ENCODE assay signal across 11 cellular contexts in the genomic region with DNA sequence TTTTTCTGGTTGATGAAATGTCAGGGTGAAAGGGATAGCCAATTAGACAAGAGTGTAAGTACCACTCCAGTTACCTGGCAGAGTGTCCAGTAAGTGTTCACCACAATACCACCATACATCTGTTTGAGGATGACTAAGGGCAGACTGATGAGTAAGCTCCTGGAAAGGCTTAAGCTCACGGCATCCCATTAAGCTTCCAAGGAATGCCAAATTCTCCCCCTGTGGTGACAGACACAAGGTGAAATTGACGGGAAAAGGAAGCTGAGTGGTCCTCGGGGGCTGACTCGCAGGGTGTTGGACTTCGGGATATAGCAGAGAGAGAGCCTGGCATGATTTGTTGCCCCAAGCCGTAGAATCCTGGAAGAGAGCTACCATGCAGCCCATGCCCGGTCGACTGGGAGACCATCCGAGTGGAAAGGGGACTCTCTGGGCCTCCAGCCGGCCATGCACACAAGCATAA. TPM values are rescaled to one million over a fixed set of nuclear protein-coding genes. Genes with fewer than 3 reads are reported as not detected.
DNase-seq lines count a peak whose midpoint lies in the region; ATAC-seq, FAIRE-seq and TF ChIP-seq lines count a peak whose summit lies in the region.
"Had no signal": no experiment of that assay in that cellular context is flagged by ENCODE, and none has a peak within 500 bp of the region (broad histone marks: within the 10 kb centered on the region; RNA-seq: fewer than 3 reads in every experiment).

No MANE protein-coding gene starts in this region.

- peaks cover 15% of the 10 kb centered on the region for H3F3A ChIP-seq in SK-N-SH (replicated peaks; ENCODE audit: insufficient read depth)

- no peaks in the 10 kb centered on the region for H4K20me1 ChIP-seq in SK-N-SH (ENCODE audit: insufficient read depth)

- H2AFZ ChIP-seq in SK-N-SH (ENCODE audit: low read depth), result no peak overlapping the region

- no peaks in the 10 kb centered on the region for H3K79me2 ChIP-seq in SK-N-SH (ENCODE audit: insufficient read depth)

- in situ Hi-C loops in GM13977 (cut with MboI; ENCODE audit: low pct_unique_long_range_greater_than_20kb, low sequenced_read_pairs, unreplicated experiment), result no loop called here

- DNase-seq in A549 (ENCODE audit: low read depth in 1 of 2, low spot score in 1 of 2) (peak; percentile 39 to 82), HPDE6-E6E7 (ENCODE audit: extremely low spot score) (peak; percentile 29), SK-N-SH (no peak), fibroblast of villous mesenchyme (ENCODE audit: low read depth) (peak; percentile 62), H7 (no peak), GM13977 (ENCODE audit: low spot score) (no peak), sigmoid colon (no peak)
- DNase-seq: BE2C, NCI-H1048 had no signal

- H3K36me3 ChIP-seq in SK-N-SH (replicated peaks in 1 of 2; ENCODE audit: control insufficient read depth in 1 of 2, insufficient read depth in 2 of 2, low read length in 1 of 2), result no peaks in the 10 kb centered on the region
- H3K36me3 ChIP-seq in H7 (replicated peaks; ENCODE audit: control insufficient read depth, insufficient read depth, low read length), result no peaks in the 10 kb centered on the region
- no peaks in the 10 kb centered on the region for H3K36me3 ChIP-seq in sigmoid colon
- H3K36me3 ChIP-seq: BE2C had no signal

- FAIRE-seq in A549 (lab: Jason Lieb, UNC), result no peak

- intact Hi-C loops in sigmoid colon (cut with DNase I), result no loop called here

- 35% methylated on average over 10 of the region's 10 CpGs for WGBS in A549 (ENCODE audit: missing lambda C conversion rate)
- WGBS in SK-N-SH (ENCODE audit: low lambda C conversion rate), result 17% methylated on average over 6 of the region's 10 CpGs
- WGBS in sigmoid colon, 2 donors, result 96 to 97% methylated on average over 10 of the region's 10 CpGs

- TF ChIP-seq CTCF in A549 (IDR thresholded peaks at IDR 0.05) (no peak), SK-N-SH (IDR thresholded peaks at IDR 0.05) (no peak; the same call in 1 of the 2 replicates), fibroblast of villous mesenchyme (IDR thresholded peaks at IDR 0.05; ENCODE audit: insufficient read depth, low read depth, low read length) (no peak), GM13977 (IDR thresholded peaks at IDR 0.05; ENCODE audit: extremely low read depth, insufficient read depth, missing control alignments) (no peak), sigmoid colon (IDR thresholded peaks at IDR 0.05) (no peak)

- POLR2A ChIA-PET in A549 (lab: Yijun Ruan, JAX), result interaction anchor here (0.9 to 1.6 kb wide), 2 partner anchors 13 to 83 kb away, joined by 3 to 15 read pairs; partner anchors contain the start of gene FAM200B
- POLR2A ChIA-PET in SK-N-SH (lab: Yijun Ruan, JAX), result no interaction called here

- TF ChIP-seq POLR2A in A549 (IDR thresholded peaks at IDR 0.05; ENCODE audit: low read length) (no peak), sigmoid colon (IDR thresholded peaks at IDR 0.05) (no peak)

- CTCF ChIA-PET in A549 (lab: Yijun Ruan, JAX), result interaction anchor here (0.6 to 1.7 kb wide), 6 partner anchors 11 to 524 kb away, joined by 3 to 4 read pairs (median 3); partner anchors contain the start of genes FAM200B and FBXL5
- CTCF ChIA-PET in SK-N-SH (lab: Yijun Ruan, JAX), result interaction anchor here (1.5 kb wide), 1 partner anchor 216 kb away, joined by 4 read pairs; no protein-coding TSS in a partner anchor

- no peaks in the 10 kb centered on the region for H3K27me3 ChIP-seq in SK-N-SH (ENCODE audit: insufficient read depth)
- H3K27me3 ChIP-seq in H7 (ENCODE audit: control insufficient read depth, insufficient read depth, low read length), result no peaks in the 10 kb centered on the region
- H3K27me3 ChIP-seq in sigmoid colon, result no peaks in the 10 kb centered on the region
- H3K27me3 ChIP-seq: BE2C had no signal

- TF ChIP-seq RAD21 in A549 (conservative IDR thresholded peaks at IDR 0.05 in 1 of 2, IDR thresholded peaks at IDR 0.05 in 1 of 2), result no peak
- TF ChIP-seq RAD21 in SK-N-SH (IDR thresholded peaks at IDR 0.05; ENCODE audit: low read length), result no peak

- H3K4me1 ChIP-seq in A549 (peaks cover 55% of the 10 kb centered on the region), SK-N-SH (ENCODE audit: control insufficient read depth in 1 of 2, insufficient read depth in 2 of 2, low read depth in 1 of 2, low read length in 1 of 2) (peaks cover 0 to 15% of the 10 kb centered on the region in 2 experiments; a peak in 3 of 4 replicates), sigmoid colon (peaks cover 0 to 9% (median 5%) of the 10 kb centered on the region in 4 donors)
- H3K4me1 ChIP-seq: BE2C had no signal

- no peaks in the 10 kb centered on the region for H3K9me2 ChIP-seq in SK-N-SH

- H3K27ac ChIP-seq in A549 (peak overlapping the region; percentile 70 to 87), SK-N-SH (ENCODE audit: low read depth in 2 of 2, low read length in 1 of 2) (peak overlapping the region in 1 of 2 experiments; percentile 64; a peak in 2 of 4 replicates), sigmoid colon (no peak overlapping the region)
- H3K27ac ChIP-seq: SK-N-MC had no signal

- H3K4me3 ChIP-seq in A549 (no peak overlapping the region), SK-N-SH (ENCODE audit: low read depth in 2 of 2, low read length in 1 of 2) (no peak overlapping the region), fibroblast of villous mesenchyme (ENCODE audit: low read depth, low read length) (no peak overlapping the region), H7 (ENCODE audit: insufficient read depth, low read depth, low read length) (no peak overlapping the region), sigmoid colon (no peak overlapping the region)
- H3K4me3 ChIP-seq: SK-N-MC had no signal

- peak in 1 of 2 experiments; percentile 63; a peak in 1 of 5 replicates for TF ChIP-seq EP300 in A549 (IDR thresholded peaks at IDR 0.05)
- peak in 1 of 2 experiments; percentile 78; a peak in 1 of 4 replicates for TF ChIP-seq EP300 in SK-N-SH (IDR thresholded peaks at IDR 0.05; ENCODE audit: borderline replicate concordance in 1 of 2, low read depth in 1 of 2, low read length in 1 of 2)
- no peak for TF ChIP-seq EP300 in sigmoid colon (IDR thresholded peaks at IDR 0.05)

- no peaks in the 10 kb centered on the region for H3K9me3 ChIP-seq in A549
- H3K9me3 ChIP-seq in SK-N-SH, result no peaks in the 10 kb centered on the region
- H3K9me3 ChIP-seq in sigmoid colon, result no peaks in the 10 kb centered on the region
- H3K9me3 ChIP-seq: BE2C had no signal

- ATAC-seq in A549, result peak; percentile 72 to 83
- no peak for ATAC-seq in HG03025 (IDR thresholded peaks at IDR 0.05; ENCODE audit: low FRiP score, unreplicated experiment)

- H3K4me2 ChIP-seq in A549 (peak overlapping the region; percentile 60), SK-N-SH (peak overlapping the region; percentile 36)

- H3K9ac ChIP-seq in SK-N-SH, result no peak overlapping the region

TF ChIP-seq in A549, 52 proteins besides CTCF, POLR2A, EP300 and RAD21 (continues in another document):
- TF ChIP-seq JUN (IDR thresholded peaks at IDR 0.05) (peak in 1 of 2 experiments; percentile 23; a peak in 1 of 5 replicates), HOXB13 (CRISPR knock-in tag; IDR thresholded peaks at IDR 0.05; ENCODE audit: low read depth) (no peak)

TF ChIP-seq in SK-N-SH, 30 proteins besides CTCF, POLR2A, EP300 and RAD21 (continues in another document):
- TF ChIP-seq EZH2phosphoT487 (IDR thresholded peaks at IDR 0.05; ENCODE audit: borderline replicate concordance, low read depth), result no peak
- TF ChIP-seq, protein P1, sequence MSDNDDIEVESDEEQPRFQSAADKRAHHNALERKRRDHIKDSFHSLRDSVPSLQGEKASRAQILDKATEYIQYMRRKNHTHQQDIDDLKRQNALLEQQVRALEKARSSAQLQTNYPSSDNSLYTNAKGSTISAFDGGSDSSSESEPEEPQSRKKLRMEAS (IDR thresholded peaks at IDR 0.05; ENCODE audit: low read depth), result 0 out of 2 replicates have a peak, but pooled peaks have one; percentile 14

RNA-seq across cellular contexts. Expression of gene BST1, which starts 7.6 kb away (rescaled TPM):
- polyA plus RNA-seq in A549 (2011; rRNA removed) (11.7 and 13.6 TPM in 2 replicates), A549 (2017; fragmentation: RNase III; extraction: RNeasy Plus Mini Kit Qiagen cat#74134 plus additional on column Dnase treatment) (16.0 to 18.3 TPM (median 16.4 TPM) in 3 replicates), SK-N-SH (2012; rRNA removed) (7.3 and 8.3 TPM in 2 replicates), sigmoid colon (1 to 10 TPM; 4.8 to 7.4 (median 5.3) TPM)
- polyA plus RNA-seq in A549 (2012; cell fraction: cytosol; rRNA removed), result 9.0 and 11.6 TPM in 2 replicates
- polyA plus RNA-seq in A549 (2012; cell fraction: nucleus; rRNA removed), result 7.1 and 9.3 TPM in 2 replicates
- polyA minus RNA-seq in A549 (2011; rRNA and poly(A)+ RNA removed), result 2.8 and 3.9 TPM in 2 replicates
- 7.9 and 8.3 TPM in 2 replicates for polyA plus RNA-seq in SK-N-SH (2012; cell fraction: cytosol; rRNA removed)
- 3.8 and 4.3 TPM in 2 replicates for polyA plus RNA-seq in SK-N-SH (2012; cell fraction: nucleus; rRNA removed)
- total RNA-seq in fibroblast of villous mesenchyme (19.9 and 37.7 TPM in 2 replicates), sigmoid colon (10 to 100 TPM in 1 of 4 donors, 1 to 10 TPM in 3; 5.3 to 11.8 (median 6.6) TPM)
- total RNA-seq in H7 (2014; rRNA removed; shearing (Covaris generic)), result 0.80 and 1.00 TPM in 2 replicates

RNA-seq across cellular contexts. Expression of gene FAM200B, which starts 13.6 kb away (rescaled TPM):
- 32.7 and 40.8 TPM in 2 replicates for polyA plus RNA-seq in A549 (2011; rRNA removed)
- polyA plus RNA-seq in A549 (2012; cell fraction: cytosol; rRNA removed), result 18.8 and 21.4 TPM in 2 replicates
- 6.7 and 14.4 TPM in 2 replicates for polyA plus RNA-seq in A549 (2012; cell fraction: nucleus; rRNA removed)
- polyA plus RNA-seq in A549 (2017; fragmentation: RNase III; extraction: RNeasy Plus Mini Kit Qiagen cat#74134 plus additional on column Dnase treatment), result 40.9 to 41.9 TPM (median 41.6 TPM) in 3 replicates
- polyA minus RNA-seq in A549 (2011; rRNA and poly(A)+ RNA removed), result 4.5 and 4.8 TPM in 2 replicates
- polyA plus RNA-seq in SK-N-SH (2012; rRNA removed), result 36.2 and 46.3 TPM in 2 replicates
- 57.4 and 70.0 TPM in 2 replicates for polyA plus RNA-seq in SK-N-SH (2012; cell fraction: cytosol; rRNA removed)
- 34.4 and 36.3 TPM in 2 replicates for polyA plus RNA-seq in SK-N-SH (2012; cell fraction: nucleus; rRNA removed)
- 28.1 and 29.6 TPM in 2 replicates for total RNA-seq in fibroblast of villous mesenchyme
- total RNA-seq in H7 (2014; rRNA removed; shearing (Covaris generic)), result 39.5 and 61.0 TPM in 2 replicates
- total RNA-seq in sigmoid colon, result 100 to 1,000 TPM in 1 of 4 donors, 10 to 100 TPM in 3; 45.1 to 105 (median 72.2) TPM
- polyA plus RNA-seq in sigmoid colon, result 100 to 1,000 TPM in 1 of 3 donors, 10 to 100 TPM in 2; 36.4 to 101 (median 88.9) TPM

RNA-seq across cellular contexts. Expression of gene FBXL5, which starts 40.1 kb away (rescaled TPM):
- polyA plus RNA-seq in A549 (2011; rRNA removed) (33.0 and 45.4 TPM in 2 replicates), A549 (2017; fragmentation: RNase III; extraction: RNeasy Plus Mini Kit Qiagen cat#74134 plus additional on column Dnase treatment) (44.2 to 46.7 TPM (median 44.2 TPM) in 3 replicates), SK-N-SH (2012; rRNA removed) (13.5 and 17.2 TPM in 2 replicates), sigmoid colon (10 to 100 TPM; 32.9 to 48.0 (median 37.0) TPM)
- 13.0 and 14.3 TPM in 2 replicates for polyA plus RNA-seq in A549 (2012; cell fraction: cytosol; rRNA removed)
- polyA plus RNA-seq in A549 (2012; cell fraction: nucleus; rRNA removed), result 6.4 and 10.1 TPM in 2 replicates
- 31.1 and 35.3 TPM in 2 replicates for polyA minus RNA-seq in A549 (2011; rRNA and poly(A)+ RNA removed)
- 19.8 and 23.0 TPM in 2 replicates for polyA plus RNA-seq in SK-N-SH (2012; cell fraction: cytosol; rRNA removed)
- 8.3 and 19.9 TPM in 2 replicates for polyA plus RNA-seq in SK-N-SH (2012; cell fraction: nucleus; rRNA removed)
- total RNA-seq in fibroblast of villous mesenchyme (88.9 and 157 TPM in 2 replicates), sigmoid colon (100 to 1,000 TPM; 134 to 271 (median 202) TPM)
- total RNA-seq in H7 (2014; rRNA removed; shearing (Covaris generic)), result 80.8 and 91.6 TPM in 2 replicates

Comparison
In these comparisons a context has a peak if more than half of its experiments do, and no peak if none do; other contexts are left out.
1. DNase-seq: peak in A549 (2 of 2), HPDE6-E6E7 (single experiment) and fibroblast of villous mesenchyme (single experiment); none in SK-N-SH (single experiment), H7 (single experiment), GM13977 (single experiment) and sigmoid colon (single experiment).
2. H3K27ac ChIP-seq: peak in A549 (2 of 2); none in sigmoid colon (0 of 4).